29 cellular contexts compared by ENCODE assay signal in the genomic region with DNA sequence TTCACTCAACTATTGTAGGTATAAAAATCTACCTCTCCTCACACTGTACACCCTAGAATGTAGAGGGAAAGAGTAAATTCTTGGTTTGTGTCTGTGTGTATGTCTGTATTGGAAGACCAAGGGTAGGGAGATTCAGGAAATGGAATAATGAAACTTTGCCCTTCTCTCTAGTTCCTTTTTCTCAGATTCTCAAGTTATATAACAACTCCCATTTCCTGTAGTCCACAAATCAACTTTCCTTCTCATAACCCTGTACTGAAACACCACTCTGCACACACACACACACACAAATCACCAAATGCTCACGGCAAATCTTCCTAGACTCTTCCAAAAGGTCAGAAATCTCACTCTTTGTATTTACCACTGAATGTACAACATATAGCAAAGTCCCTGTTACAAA.
"Had no signal": no experiment of that assay in that cellular context is flagged by ENCODE, and none has a peak within 500 bp of the region (broad histone marks: within the 10 kb centered on the region; RNA-seq: fewer than 3 reads in every experiment).

No MANE protein-coding gene starts in this region.

- H3K79me2 ChIP-seq: parathyroid adenoma had no signal

- H3K4me1 Mint-ChIP-seq: naive B cell; natural killer cell; nephron progenitor cell; neural progenitor cell; stimulated activated memory B cell treated with anti-CD40 and anti-IgM and Interleukin-4, amounts not matched to agents 10 μg/mL and 1 μg/mL and 100 μg/mL, for 72 hours; stimulated activated naive CD8-positive, alpha-beta T cell treated with anti-CD3 and anti-CD28 coated beads, Interleukin-15, amount 100 ng/mL, for 72 hours had no signal

- H3K36me3 ChIP-seq: left lung, lower lobe of right lung, neural progenitor cell, neutrophil, right atrium auricular region, right lobe of liver, tibial nerve, uterus had no signal

- H3K9me3 Mint-ChIP-seq: type B pancreatic cell had no signal

- H3K4me3 Mint-ChIP-seq: naive B cell; natural killer cell; nephron progenitor cell; neural progenitor cell; stimulated activated memory B cell treated with anti-CD40 and anti-IgM and Interleukin-4, amounts not matched to agents 10 μg/mL and 1 μg/mL and 100 μg/mL, for 72 hours; stimulated activated naive CD8-positive, alpha-beta T cell treated with anti-CD3 and anti-CD28 coated beads, Interleukin-15, amount 100 ng/mL, for 72 hours; type B pancreatic cell had no signal

- H3K4me2 ChIP-seq: neural progenitor cell, smooth muscle cell had no signal

- H3K9me3 ChIP-seq: lower lobe of right lung, neutrophil, right lobe of liver, uterus had no signal

- H3K4me1 ChIP-seq: left lung, lower lobe of right lung, neural progenitor cell, parathyroid adenoma, right atrium auricular region, right lobe of liver, tibial nerve, uterus had no signal

- H3K4me3 ChIP-seq: left lung, lower lobe of right lung, neural progenitor cell, right atrium auricular region, right lobe of liver, smooth muscle cell, tibial nerve, uterus had no signal

- DNase-seq: kidney glomerular epithelial cell; left cardiac atrium; left lung; lower lobe of right lung; mammary epithelial cell; mesenchymal stem cell; naive B cell; natural killer cell; nephron progenitor cell; occipital lobe; right lobe of liver; stimulated activated CD4-positive, alpha-beta T cell treated with anti-CD3 and anti-CD28 coated beads, Interleukin-1b, Interleukin-23, amount 100 ng/mL, for 48 hours; stimulated activated CD4-positive, alpha-beta T cell treated with anti-CD3 and anti-CD28 coated beads, Interleukin-2, amount 100 ng/mL, for 48 hours; stimulated activated CD4-positive, alpha-beta T cell treated with anti-CD3 and anti-CD28 coated beads, Interleukin-4, amount 100 ng/mL, for 4 hours; stimulated activated CD8-positive, alpha-beta memory T cell treated with anti-CD3 and anti-CD28 coated beads, Interleukin-4, amount 100 ng/mL, for 48 hours; stimulated activated naive CD4-positive, alpha-beta T cell treated with Interleukin-2 at 50 U/mL for 16 hours; stimulated activated naive CD8-positive, alpha-beta T cell treated with anti-CD3 and anti-CD28 coated beads, Interleukin-15, amount 100 ng/mL, for 72 hours; substantia nigra; uterus had no signal

- H3K27ac ChIP-seq: left lung, lower lobe of right lung, neural progenitor cell, neutrophil, parathyroid adenoma, right atrium auricular region, right lobe of liver, tibial nerve, uterus had no signal

- H3K27me3 Mint-ChIP-seq: naive B cell; progenitor cell of endocrine pancreas; stimulated activated memory B cell treated with anti-CD40 and anti-IgM and Interleukin-4, amounts not matched to agents 10 μg/mL and 1 μg/mL and 100 μg/mL, for 72 hours; stimulated activated naive CD8-positive, alpha-beta T cell treated with anti-CD3 and anti-CD28 coated beads, Interleukin-15, amount 100 ng/mL, for 72 hours; type B pancreatic cell had no signal

- H3K36me3 Mint-ChIP-seq: naive B cell; natural killer cell; neural progenitor cell; stimulated activated memory B cell treated with anti-CD40 and anti-IgM and Interleukin-4, amounts not matched to agents 10 μg/mL and 1 μg/mL and 100 μg/mL, for 72 hours; type B pancreatic cell had no signal

- FAIRE-seq: keratinocyte had no signal

- H3K27me3 ChIP-seq: left lung, neural progenitor cell, neutrophil, right atrium auricular region, tibial nerve, uterus had no signal

- H3K27ac Mint-ChIP-seq: naive B cell; natural killer cell; nephron progenitor cell; neural progenitor cell; progenitor cell of endocrine pancreas; stimulated activated memory B cell treated with anti-CD40 and anti-IgM and Interleukin-4, amounts not matched to agents 10 μg/mL and 1 μg/mL and 100 μg/mL, for 72 hours; stimulated activated naive CD8-positive, alpha-beta T cell treated with anti-CD3 and anti-CD28 coated beads, Interleukin-15, amount 100 ng/mL, for 72 hours; type B pancreatic cell had no signal

- H2AFZ ChIP-seq: neural progenitor cell, parathyroid adenoma had no signal

- H3K9ac ChIP-seq: neural progenitor cell, parathyroid adenoma had no signal

- ATAC-seq: left cardiac atrium; left lung; lower lobe of right lung; natural killer cell; right lobe of liver; stimulated activated memory B cell treated with anti-CD40 and anti-IgM and Interleukin-4, amounts not matched to agents 10 μg/mL and 1 μg/mL and 100 μg/mL, for 72 hours; stimulated activated naive CD8-positive, alpha-beta T cell treated with anti-CD3 and anti-CD28 coated beads, Interleukin-15, amount 100 ng/mL, for 72 hours had no signal
